8 cellular contexts compared by ENCODE assay signal in the genomic region with DNA sequence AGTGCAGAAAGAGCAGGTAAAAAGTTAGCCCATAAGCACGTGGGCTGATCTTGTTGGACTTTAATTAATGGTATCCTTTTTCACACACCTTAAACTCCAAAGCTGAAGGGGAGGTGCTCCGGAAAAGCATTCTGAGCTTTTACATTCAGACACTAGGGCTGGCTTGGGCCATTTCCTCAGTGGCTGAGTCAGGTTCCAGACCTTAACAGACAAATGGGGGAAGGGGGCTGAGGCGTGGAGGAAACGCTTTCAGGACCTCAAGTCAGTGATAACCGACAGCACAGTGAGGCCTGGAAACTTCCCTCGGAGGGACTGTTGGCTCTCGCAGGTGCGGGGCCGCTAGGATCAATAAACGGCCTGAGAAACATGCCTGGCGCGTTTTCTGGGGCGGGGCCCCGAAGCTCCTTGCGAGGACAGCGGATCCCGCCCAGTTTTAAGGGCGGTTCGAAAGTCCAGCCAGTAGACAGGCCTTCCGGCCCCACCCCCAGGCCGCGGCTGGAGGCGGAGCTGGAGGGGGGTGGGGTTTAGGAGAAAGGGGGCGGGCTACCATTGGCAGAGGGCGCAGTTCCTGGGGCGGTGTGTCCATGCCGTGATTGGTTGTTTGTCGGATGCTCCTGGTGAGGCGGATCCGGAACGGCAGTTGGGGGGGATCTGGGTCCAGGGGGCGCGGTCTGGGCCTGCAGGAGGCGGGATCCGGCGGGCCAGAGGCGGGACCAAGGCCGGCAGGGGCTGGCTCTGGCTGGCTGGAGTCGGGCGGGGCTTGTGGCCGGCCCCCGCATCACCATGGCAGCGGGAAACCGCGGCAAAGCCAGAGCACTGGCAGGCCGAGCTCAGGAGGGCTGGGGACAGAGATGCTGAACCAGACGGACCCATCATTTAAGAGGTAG. TPM values are rescaled to one million over a fixed set of nuclear protein-coding genes. Genes with fewer than 3 reads are reported as not detected.
DNase-seq lines count a peak whose midpoint lies in the region; ATAC-seq and TF ChIP-seq lines count a peak whose summit lies in the region.

No MANE protein-coding gene starts in this region.

- ATAC-seq in HG02610 (IDR thresholded peaks at IDR 0.05; ENCODE audit: unreplicated experiment) (peak; percentile 93), omental fat pad (ENCODE audit: low FRiP score) (peak; percentile 98)
- peak; percentile 91 to 94 for ATAC-seq in activated naive CD4-positive, alpha-beta T cell treated with anti-CD3 and anti-CD28 coated beads, Interleukin-2, amount 50 U/mL, for 72 hours

- peaks cover 7 to 30% of the 10 kb centered on the region in 2 experiments for H3K4me1 ChIP-seq in SK-N-SH (ENCODE audit: control insufficient read depth in 1 of 2, insufficient read depth in 2 of 2, low read depth in 1 of 2, low read length in 1 of 2)
- peaks cover 13% of the 10 kb centered on the region for H3K4me1 ChIP-seq in testis

- TF ChIP-seq EP300 in SK-N-SH (IDR thresholded peaks at IDR 0.05; ENCODE audit: borderline replicate concordance in 1 of 2, low read depth in 1 of 2, low read length in 1 of 2): no peak

- H3K9me3 Mint-ChIP-seq in activated naive CD4-positive, alpha-beta T cell treated with anti-CD3 and anti-CD28 coated beads, Interleukin-2, amount 50 U/mL, for 72 hours: no peaks in the 10 kb centered on the region

- peaks cover 24% of the 10 kb centered on the region for H3F3A ChIP-seq in SK-N-SH (replicated peaks; ENCODE audit: insufficient read depth)

- peak overlapping the region; percentile 74 for H3K4me2 ChIP-seq in SK-N-SH

- DNase-seq in GM10248 (ENCODE audit: extremely low spot score) (peak; percentile 99), NCI-H1092 (lab: John Stamatoyannopoulos, UW) (peak; percentile 99), SK-N-SH (peak; percentile 97), glomerular visceral epithelial cell (ENCODE audit: extremely low spot score) (peak; percentile 96), omental fat pad (ENCODE audit: low spot score) (peak; percentile 78), testis (peak; percentile 97)
- peak; percentile 97 to 98 for DNase-seq in activated naive CD4-positive, alpha-beta T cell treated with anti-CD3 and anti-CD28 coated beads, Interleukin-2, amount 50 U/mL, for 72 hours (ENCODE audit: low spot score in 2 of 2)

- H3K9me3 ChIP-seq in SK-N-SH (no peaks in the 10 kb centered on the region), testis (no peaks in the 10 kb centered on the region)

- no peaks in the 10 kb centered on the region for H3K79me2 ChIP-seq in SK-N-SH (ENCODE audit: insufficient read depth)

- H3K9ac ChIP-seq in SK-N-SH: peak overlapping the region; percentile 68

- no peak for TF ChIP-seq CTCF in GM10248 (IDR thresholded peaks at IDR 0.05; ENCODE audit: control extremely low read depth, extremely low read depth, low read depth, missing control alignments)
- TF ChIP-seq CTCF in SK-N-SH (IDR thresholded peaks at IDR 0.05): 0 out of 2 replicates have a peak, but pooled peaks have one; percentile 9
- no peak for TF ChIP-seq CTCF in omental fat pad (IDR thresholded peaks at IDR 0.05)
- TF ChIP-seq CTCF in testis (IDR thresholded peaks at IDR 0.05): no peak

- H3K27me3 ChIP-seq in SK-N-SH (ENCODE audit: insufficient read depth) (no peaks in the 10 kb centered on the region), testis (no peaks in the 10 kb centered on the region)

- WGBS in SK-N-SH (ENCODE audit: low lambda C conversion rate): 4% methylated on average over 23 of the region's 47 CpGs
- WGBS in testis, 2 donors: 1% methylated on average over 6 to 47 of the region's 47 CpGs

- peak overlapping the region; percentile 76 to 84 for H3K27ac ChIP-seq in SK-N-SH (ENCODE audit: low read depth in 2 of 2, low read length in 1 of 2)
- peak overlapping the region; percentile 73 to 87 for H3K27ac ChIP-seq in testis

- H3K36me3 Mint-ChIP-seq in activated naive CD4-positive, alpha-beta T cell treated with anti-CD3 and anti-CD28 coated beads, Interleukin-2, amount 50 U/mL, for 72 hours: no peaks in the 10 kb centered on the region

- peak overlapping the region; percentile 49 to 59 for H3K4me3 ChIP-seq in SK-N-SH (ENCODE audit: low read depth in 2 of 2, low read length in 1 of 2)
- peak overlapping the region; percentile 47 to 60 for H3K4me3 ChIP-seq in testis

- TF ChIP-seq POLR2A in testis (IDR thresholded peaks at IDR 0.05): peak; percentile 14

- no peaks in the 10 kb centered on the region for H3K9me2 ChIP-seq in SK-N-SH

- intact Hi-C loops in testis (cut with DNase I; ENCODE audit: low total_unique reads): no loop called here

- H3K36me3 ChIP-seq in SK-N-SH (replicated peaks in 1 of 2; ENCODE audit: control insufficient read depth in 1 of 2, insufficient read depth in 2 of 2, low read length in 1 of 2) (no peaks in the 10 kb centered on the region), testis (ENCODE audit: low read depth, missing control alignments) (no peaks in the 10 kb centered on the region)

- H4K20me1 ChIP-seq in SK-N-SH (ENCODE audit: insufficient read depth): no peaks in the 10 kb centered on the region

- POLR2A ChIA-PET in GM10248 (lab: Yijun Ruan, JAX) (interaction anchor here (0.6 to 1.3 kb wide), 7 partner anchors 9 to 457 kb away, joined by 3 to 4 read pairs (median 3); partner anchors contain the start of gene ALG9), SK-N-SH (lab: Yijun Ruan, JAX) (interaction anchor here (0.9 to 1.5 kb wide), 10 partner anchors 9 to 160 kb away, joined by 3 to 6 read pairs (median 3); partner anchors contain the start of genes ALG9, DIXDC1, FDXACB1 and PPP2R1B)

- CTCF ChIA-PET in GM10248 (lab: Yijun Ruan, JAX) (interaction anchor here (0.8 to 3.4 kb wide), 17 partner anchors 8 to 360 kb away, joined by 3 to 25 read pairs (median 3); partner anchors contain the start of genes ALG9 and C11orf52), SK-N-SH (lab: Yijun Ruan, JAX) (interaction anchor here (0.9 to 15.8 kb wide), 6 partner anchors 10 to 354 kb away, joined by 3 to 272 read pairs (median 4); partner anchors contain the start of gene DIXDC1)

- H3K27ac Mint-ChIP-seq in activated naive CD4-positive, alpha-beta T cell treated with anti-CD3 and anti-CD28 coated beads, Interleukin-2, amount 50 U/mL, for 72 hours: peak overlapping the region; percentile 86

- H2AFZ ChIP-seq in SK-N-SH (ENCODE audit: low read depth): peak overlapping the region; percentile 94

- TF ChIP-seq RAD21 in SK-N-SH (IDR thresholded peaks at IDR 0.05; ENCODE audit: low read length): no peak

TF ChIP-seq in SK-N-SH, 30 proteins besides CTCF, POLR2A, EP300 and RAD21 (continues in another document):
- TF ChIP-seq FOXM1 (IDR thresholded peaks at IDR 0.05; ENCODE audit: low read depth) (no peak), RXRA (IDR thresholded peaks at IDR 0.05; ENCODE audit: borderline replicate concordance, low read depth) (no peak), RFX5 (IDR thresholded peaks at IDR 0.05; ENCODE audit: low read length) (no peak), YY1 (IDR thresholded peaks at IDR 0.05; ENCODE audit: low read depth) (no peak)
- TF ChIP-seq, protein P1, sequence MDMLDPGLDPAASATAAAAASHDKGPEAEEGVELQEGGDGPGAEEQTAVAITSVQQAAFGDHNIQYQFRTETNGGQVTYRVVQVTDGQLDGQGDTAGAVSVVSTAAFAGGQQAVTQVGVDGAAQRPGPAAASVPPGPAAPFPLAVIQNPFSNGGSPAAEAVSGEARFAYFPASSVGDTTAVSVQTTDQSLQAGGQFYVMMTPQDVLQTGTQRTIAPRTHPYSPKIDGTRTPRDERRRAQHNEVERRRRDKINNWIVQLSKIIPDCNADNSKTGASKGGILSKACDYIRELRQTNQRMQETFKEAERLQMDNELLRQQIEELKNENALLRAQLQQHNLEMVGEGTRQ (IDR thresholded peaks at IDR 0.05; ENCODE audit: borderline replicate concordance, low read depth, low read length): no peak

RNA-seq across cellular contexts. Expression of gene C11orf52, which starts 8.0 kb away (rescaled TPM):
- not detected in 2 replicates for polyA plus RNA-seq in SK-N-SH (2012; rRNA removed)
- polyA plus RNA-seq in SK-N-SH (2012; cell fraction: cytosol; rRNA removed): not detected in 2 replicates
- polyA plus RNA-seq in SK-N-SH (2012; cell fraction: nucleus; rRNA removed): not detected in 2 replicates
- not detected for total RNA-seq in activated naive CD4-positive, alpha-beta T cell treated with anti-CD3 and anti-CD28 coated beads, Interleukin-2, amount 50 U/mL, for 72 hours
- 1 to 10 TPM in 3 of 4 donors, not detected in 1; 3.4 to 7.9 (median 7.5) TPM for total RNA-seq in omental fat pad
- 1 to 10 TPM; 1.4 to 2.0 TPM for total RNA-seq in testis
- 1.6 TPM for polyA plus RNA-seq in testis (ENCODE audit: insufficient read depth, low read depth, low replicate concordance)

RNA-seq across cellular contexts. Expression of gene DIXDC1, which starts 10.4 kb away (rescaled TPM):
- 5.3 and 6.8 TPM in 2 replicates for polyA plus RNA-seq in SK-N-SH (2012; rRNA removed)
- polyA plus RNA-seq in SK-N-SH (2012; cell fraction: cytosol; rRNA removed): 6.3 and 6.9 TPM in 2 replicates
- polyA plus RNA-seq in SK-N-SH (2012; cell fraction: nucleus; rRNA removed): 5.9 and 9.3 TPM in 2 replicates
- total RNA-seq in activated naive CD4-positive, alpha-beta T cell treated with anti-CD3 and anti-CD28 coated beads, Interleukin-2, amount 50 U/mL, for 72 hours: 10 to 100 TPM in 1 of 2 donors, 1 to 10 TPM in 1; 5.6 to 30.2 TPM
- 10 to 100 TPM; 36.4 to 79.3 (median 40.7) TPM for total RNA-seq in omental fat pad
- total RNA-seq in testis: 10 to 100 TPM; 21.8 to 26.6 TPM
- 49.5 TPM for polyA plus RNA-seq in testis (ENCODE audit: insufficient read depth, low read depth, low replicate concordance)

RNA-seq across cellular contexts. Expression of gene HSPB2, which starts 14.2 kb away (rescaled TPM):
- polyA plus RNA-seq in SK-N-SH (2012; rRNA removed) (not detected in 2 replicates), testis (ENCODE audit: insufficient read depth, low read depth, low replicate concordance) (6.0 TPM)
- 0.03 TPM in 1 of 2 replicates, not detected in the other for polyA plus RNA-seq in SK-N-SH (2012; cell fraction: cytosol; rRNA removed)
- 0.13 TPM in 1 of 2 replicates, not detected in the other for polyA plus RNA-seq in SK-N-SH (2012; cell fraction: nucleus; rRNA removed)
- not detected for total RNA-seq in activated naive CD4-positive, alpha-beta T cell treated with anti-CD3 and anti-CD28 coated beads, Interleukin-2, amount 50 U/mL, for 72 hours
- total RNA-seq in omental fat pad (1 to 10 TPM in 2 of 4 donors, not detected in 2; 3.1 to 4.6 TPM), testis (not detected)

RNA-seq across cellular contexts. Expression of gene CRYAB, which starts 15.2 kb away (rescaled TPM):
- polyA plus RNA-seq in SK-N-SH (2012; rRNA removed) (0.92 and 1.5 TPM in 2 replicates), testis (ENCODE audit: insufficient read depth, low read depth, low replicate concordance) (116 TPM)
- 0.67 and 1.2 TPM in 2 replicates for polyA plus RNA-seq in SK-N-SH (2012; cell fraction: cytosol; rRNA removed)
- 0.29 and 1.8 TPM in 2 replicates for polyA plus RNA-seq in SK-N-SH (2012; cell fraction: nucleus; rRNA removed)
- total RNA-seq in activated naive CD4-positive, alpha-beta T cell treated with anti-CD3 and anti-CD28 coated beads, Interleukin-2, amount 50 U/mL, for 72 hours: not detected
- total RNA-seq in omental fat pad (1,000 to 10,000 TPM in 1 of 4 donors, 100 to 1,000 TPM in 2, 10 to 100 TPM in 1; 82.4 to 1,340 (median 304) TPM), testis (10 to 100 TPM; 18.4 to 20.6 TPM)

RNA-seq across cellular contexts. Expression of gene CFAP68, which starts 47.4 kb away (rescaled TPM):
- polyA plus RNA-seq in SK-N-SH (2012; rRNA removed) (36.7 and 61.2 TPM in 2 replicates), testis (ENCODE audit: insufficient read depth, low read depth, low replicate concordance) (103 TPM)
- 46.8 and 79.7 TPM in 2 replicates for polyA plus RNA-seq in SK-N-SH (2012; cell fraction: cytosol; rRNA removed)
- 18.1 and 22.1 TPM in 2 replicates for polyA plus RNA-seq in SK-N-SH (2012; cell fraction: nucleus; rRNA removed)
- total RNA-seq in activated naive CD4-positive, alpha-beta T cell treated with anti-CD3 and anti-CD28 coated beads, Interleukin-2, amount 50 U/mL, for 72 hours: 10 to 100 TPM; 30.8 to 35.7 TPM
- total RNA-seq in omental fat pad (10 to 100 TPM; 12.2 to 40.0 (median 20.2) TPM), testis (10 to 100 TPM; 62.7 to 68.5 TPM)

Comparison
In these comparisons a context has a peak if more than half of its experiments do, and no peak if none do; other contexts are left out.
1. Peak in every context shown above with its lines: DNase-seq, ATAC-seq, H3K4me3 ChIP-seq and H3K27ac ChIP-seq.